1 cellular context compared by ENCODE assay signal in genomic region chr11:3057069-3057963, GRCh38.
A peak's percentile ranks its signal among the peaks of the same experiment; 100 is the strongest.
TF ChIP-seq lines count a peak whose summit lies in the region.

CARS1 (minus strand) TSS chr11:3057423; CDS start chr11:3057367, 56 bp downstream.

TF ChIP-seq in K562, 482 proteins besides CTCF, POLR2A, EP300 and RAD21 (continued from another document and continues in another):
- TF ChIP-seq ZNF592 (IDR thresholded peaks at IDR 0.05), result peak; percentile 80
- peak; percentile 85 for TF ChIP-seq E2F1 (CRISPR knock-in tag; IDR thresholded peaks at IDR 0.05)
- no peak for TF ChIP-seq MEF2D (tag; conservative IDR thresholded peaks at IDR 0.05; ENCODE audit: low read depth)
- TF ChIP-seq FOSL1 (tag; conservative IDR thresholded peaks at IDR 0.05), result no peak
- TF ChIP-seq SMAD2 (IDR thresholded peaks at IDR 0.05; ENCODE audit: low read depth, low read length), result no peak
- TF ChIP-seq CEBPG (CRISPR knock-in tag; IDR thresholded peaks at IDR 0.05), result peak; percentile 99
- TF ChIP-seq CEBPG (tag; conservative IDR thresholded peaks at IDR 0.05 in 1 of 2, IDR thresholded peaks at IDR 0.05 in 1 of 2), result peak; percentile 94 to 98
- 0 out of 2 replicates have a peak, but pooled peaks have one; percentile 15 for TF ChIP-seq RFX5 (IDR thresholded peaks at IDR 0.05; ENCODE audit: low read depth, low read length)
- TF ChIP-seq TCFL5 (CRISPR knock-in tag; conservative IDR thresholded peaks at IDR 0.05), result no peak
- TF ChIP-seq TOE1 (IDR thresholded peaks at IDR 0.05; ENCODE audit: borderline replicate concordance), result no peak; the same call in 1 of the 2 replicates
- TF ChIP-seq TOE1 (CRISPR knock-in tag; IDR thresholded peaks at IDR 0.05; ENCODE audit: borderline replicate concordance, low read depth), result no peak
- TF ChIP-seq SETDB1 (IDR thresholded peaks at IDR 0.05; ENCODE audit: low read length), result no peak
- TF ChIP-seq CTBP1 (IDR thresholded peaks at IDR 0.05; ENCODE audit: borderline replicate concordance), result peak; percentile 87; the same call in 1 of the 2 replicates
- peak; percentile 29 for TF ChIP-seq POU5F1 (IDR thresholded peaks at IDR 0.05; ENCODE audit: borderline replicate concordance, low read depth, low read length, partially characterized antibody)
- peak in 1 of 2 experiments; percentile 47; a peak in 1 of 4 replicates for TF ChIP-seq RCOR1 (IDR thresholded peaks at IDR 0.05; ENCODE audit: borderline replicate concordance in 1 of 2, low read depth in 2 of 2, low read length in 2 of 2)
- TF ChIP-seq GTF2A2 (tag; IDR thresholded peaks at IDR 0.05), result no peak
- no peak for TF ChIP-seq HSF4 (CRISPR knock-in tag; IDR thresholded peaks at IDR 0.05; ENCODE audit: borderline replicate concordance)
- TF ChIP-seq ZNF449 (CRISPR knock-in tag; IDR thresholded peaks at IDR 0.05), result no peak
- no peak for TF ChIP-seq ZKSCAN1 (IDR thresholded peaks at IDR 0.05; ENCODE audit: low read depth, low read length)
- no peak for TF ChIP-seq KAT8 (IDR thresholded peaks at IDR 0.05; ENCODE audit: low read depth)
- no peak for TF ChIP-seq TAF7 (tag; IDR thresholded peaks at IDR 0.05)
- TF ChIP-seq PRMT5 (CRISPR knock-in tag; IDR thresholded peaks at IDR 0.05), result no peak
- no peak for TF ChIP-seq CUX1 (CRISPR knock-in tag; IDR thresholded peaks at IDR 0.05)
- TF ChIP-seq ZHX1 (conservative IDR thresholded peaks at IDR 0.05; ENCODE audit: low read length), result no peak
- no peak for TF ChIP-seq WHSC1 (IDR thresholded peaks at IDR 0.05; ENCODE audit: low read length)
- peak; percentile 33; the same call in 1 of the 2 replicates for TF ChIP-seq SMAD3 (CRISPR knock-in tag; conservative IDR thresholded peaks at IDR 0.05)
- no peak for TF ChIP-seq ZNF445 (CRISPR knock-in tag; IDR thresholded peaks at IDR 0.05; ENCODE audit: low read depth)
- TF ChIP-seq FOXP1 (CRISPR knock-in tag; IDR thresholded peaks at IDR 0.05), result no peak
- TF ChIP-seq MYC (IDR thresholded peaks at IDR 0.05; ENCODE audit: low read depth, low read length), result peak; percentile 98
- peak; percentile 26; the same call in 1 of the 2 replicates for TF ChIP-seq MYC (CRISPR knock-in tag; IDR thresholded peaks at IDR 0.05; ENCODE audit: borderline replicate concordance, low read depth)
- no peak for TF ChIP-seq SRSF7 (optimal IDR thresholded peaks at IDR 0.05; ENCODE audit: low read depth, low read length)
- no peak for TF ChIP-seq CREBBP (IDR thresholded peaks at IDR 0.05; ENCODE audit: low read depth, low read length)
- no peak for TF ChIP-seq ZNF280A (IDR thresholded peaks at IDR 0.05; ENCODE audit: low read depth, partially characterized antibody)
- no peak for TF ChIP-seq SMC3 (conservative IDR thresholded peaks at IDR 0.05; ENCODE audit: insufficient read depth, low read depth, low read length)
- peak; percentile 80 for TF ChIP-seq JUND (IDR thresholded peaks at IDR 0.05; ENCODE audit: borderline replicate concordance, low read depth, low read length)
- TF ChIP-seq JUND (tag; IDR thresholded peaks at IDR 0.05; ENCODE audit: borderline replicate concordance, low read depth, low read length), result no peak; the same call in 2 of the 3 replicates
- TF ChIP-seq IRF2 (CRISPR knock-in tag; IDR thresholded peaks at IDR 0.05), result no peak
- TF ChIP-seq RBM25 (IDR thresholded peaks at IDR 0.05; ENCODE audit: low read depth, low read length, severe bottlenecking), result no peak
- TF ChIP-seq ELF2 (CRISPR knock-in tag; IDR thresholded peaks at IDR 0.05), result peak; percentile 95
- TF ChIP-seq TRIM24 (IDR thresholded peaks at IDR 0.05), result no peak
- TF ChIP-seq POLR3G (IDR thresholded peaks at IDR 0.05; ENCODE audit: extremely low read depth, insufficient read length, insufficient replicate concordance), result no peak
- peak; percentile 75; the same call in 1 of the 2 replicates for TF ChIP-seq KLF6 (CRISPR knock-in tag; IDR thresholded peaks at IDR 0.05; ENCODE audit: borderline replicate concordance)
- TF ChIP-seq ZNF561 (CRISPR knock-in tag; conservative IDR thresholded peaks at IDR 0.05), result no peak
- TF ChIP-seq RBM34 (IDR thresholded peaks at IDR 0.05; ENCODE audit: borderline replicate concordance, insufficient read depth, low read length), result no peak
- no peak for TF ChIP-seq ZFP30 (CRISPR knock-in tag; IDR thresholded peaks at IDR 0.05; ENCODE audit: borderline replicate concordance)
- TF ChIP-seq RBBP5 (IDR thresholded peaks at IDR 0.05; ENCODE audit: borderline replicate concordance, insufficient read depth, low read length, poor library complexity, severe bottlenecking), result peak; percentile 28
